ENCODE assay signal across 1 cellular context in the genomic region with DNA sequence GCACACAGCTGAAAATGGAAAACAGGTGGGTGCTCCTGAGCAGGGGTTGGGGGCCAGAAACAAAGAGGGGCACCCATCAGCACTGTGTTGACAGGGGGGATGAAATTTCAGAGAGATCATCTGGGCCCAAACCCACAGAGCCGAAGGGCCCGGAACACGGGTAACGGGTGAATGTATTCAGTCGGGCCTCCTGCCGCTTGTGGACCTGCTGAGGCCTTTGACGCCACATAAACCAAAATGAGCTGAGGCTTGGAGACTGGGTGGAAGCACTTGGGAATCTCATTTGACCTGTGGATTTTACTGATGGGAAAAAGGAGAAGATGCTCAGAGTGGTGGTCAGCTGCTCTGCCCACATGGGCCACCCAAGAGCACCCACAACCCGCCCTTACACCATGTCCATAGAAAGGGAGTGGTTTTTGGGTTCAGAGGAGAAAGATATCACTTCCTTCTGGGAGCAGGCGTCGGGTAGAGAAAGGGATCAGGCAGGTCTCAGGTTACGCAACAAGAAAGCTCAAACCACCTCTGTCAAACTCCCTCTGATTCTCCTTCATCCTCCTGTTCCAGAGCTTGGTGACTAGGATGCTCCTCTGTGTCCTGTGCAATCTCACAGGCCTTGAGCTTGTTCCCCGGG.
TF ChIP-seq lines count a peak whose summit lies in the region.

No MANE protein-coding gene starts in this region.

TF ChIP-seq in H1, 55 proteins besides CTCF, POLR2A, EP300 and RAD21:
- TF ChIP-seq RXRA (IDR thresholded peaks at IDR 0.05; ENCODE audit: insufficient read depth, low read depth, low read length), result no peak
- no peak for TF ChIP-seq SAP30 (IDR thresholded peaks at IDR 0.05; ENCODE audit: insufficient read depth, insufficient replicate concordance, low read length)
- TF ChIP-seq TAF1 (IDR thresholded peaks at IDR 0.05; ENCODE audit: low read depth, low read length), result no peak
- no peak for TF ChIP-seq HDAC6 (IDR thresholded peaks at IDR 0.05; ENCODE audit: low read depth, low read length)
- no peak for TF ChIP-seq KDM5A (IDR thresholded peaks at IDR 0.05; ENCODE audit: low read length)
- TF ChIP-seq SRF (IDR thresholded peaks at IDR 0.05; ENCODE audit: low read depth, low read length), result no peak
- TF ChIP-seq RFX5 (IDR thresholded peaks at IDR 0.05; ENCODE audit: borderline replicate concordance, low read depth, low read length), result no peak
- no peak for TF ChIP-seq CBX8 (IDR thresholded peaks at IDR 0.05; ENCODE audit: borderline replicate concordance, low read depth, low read length)
- no peak for TF ChIP-seq TEAD4 (IDR thresholded peaks at IDR 0.05; ENCODE audit: low read depth, low read length)
TF ChIP-seq in H1: peak in this region for 0.
